31 cellular contexts compared by ENCODE assay signal in the genomic region with DNA sequence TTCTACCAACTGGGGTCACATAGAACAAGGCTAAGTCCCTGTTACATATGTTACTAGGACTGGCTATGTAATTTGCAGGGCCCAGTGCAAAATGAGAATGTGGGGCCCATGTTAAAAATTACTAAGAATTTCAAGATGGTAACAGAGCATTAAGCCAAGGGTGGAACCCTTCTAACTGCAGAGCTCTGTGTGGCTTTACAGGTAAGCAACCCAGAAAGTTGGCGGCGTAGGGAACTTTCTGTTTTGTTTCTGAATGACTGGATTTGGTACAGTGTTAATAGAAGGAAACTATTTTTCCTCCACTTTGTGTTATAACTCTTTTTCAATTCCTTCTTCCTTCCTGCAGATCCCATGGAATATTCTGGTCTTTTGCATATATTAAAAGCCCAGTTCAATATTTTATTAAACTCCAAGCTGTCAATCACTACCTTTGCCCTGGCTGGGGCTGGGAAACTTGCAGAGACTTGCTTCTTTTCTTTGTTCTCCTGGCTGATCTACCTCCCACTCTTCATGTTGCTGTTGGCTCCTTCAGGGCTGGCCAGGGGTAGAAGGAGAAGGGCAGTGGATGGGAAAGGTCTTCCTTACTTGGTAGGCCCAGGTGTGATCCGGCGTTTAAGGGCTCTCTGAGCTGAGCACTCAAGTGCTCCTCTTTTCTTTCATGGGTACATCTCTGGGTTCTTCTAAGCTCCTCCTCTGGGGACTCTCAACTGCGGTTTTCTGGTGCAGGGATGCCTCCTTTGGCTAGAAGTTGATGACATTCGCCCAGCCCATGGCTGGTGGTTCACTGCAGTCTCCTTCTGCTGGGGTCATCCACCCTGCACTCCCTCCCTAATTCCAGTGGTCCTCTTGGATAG.
DNase-seq lines count a peak whose midpoint lies in the region; ATAC-seq and TF ChIP-seq lines count a peak whose summit lies in the region.
"Had no signal": no experiment of that assay in that cellular context is flagged by ENCODE, and none has a peak within 500 bp of the region (broad histone marks: within the 10 kb centered on the region; RNA-seq: fewer than 3 reads in every experiment).

No MANE protein-coding gene starts in this region.

- TF ChIP-seq CTCF in MCF 10A (IDR thresholded peaks at IDR 0.05; ENCODE audit: unreplicated experiment) (no peak), breast epithelium (IDR thresholded peaks at IDR 0.05) (no peak), foreskin keratinocyte (conservative IDR thresholded peaks at IDR 0.05) (no peak), tibial artery (IDR thresholded peaks at IDR 0.05) (no peak)

- H3K4me1 ChIP-seq in breast epithelium = no peaks in the 10 kb centered on the region
- peaks cover 24% of the 10 kb centered on the region for H3K4me1 ChIP-seq in foreskin keratinocyte
- H3K4me1 ChIP-seq in tibial artery = peaks cover 0 to 17% (median 13%) of the 10 kb centered on the region in 4 donors
- H3K4me1 ChIP-seq: body of pancreas, testis, vagina had no signal

- no peak overlapping the region for H3K4me3 Mint-ChIP-seq in MCF 10A (ENCODE audit: unreplicated experiment)
- no peak overlapping the region for H3K4me3 Mint-ChIP-seq in activated T-helper 17 cell treated with anti-CD3 and anti-CD28 coated beads, Interleukin-2, amount 50 U/mL, for 72 hours
- H3K4me3 Mint-ChIP-seq in activated naive CD4-positive, alpha-beta T cell treated with anti-CD3 and anti-CD28 coated beads, Interleukin-2, amount 10 ng/mL, durations not matched to agents 7 days and 5 days = no peak overlapping the region
- H3K4me3 Mint-ChIP-seq: activated B cell treated with CpG ODN at 0.5 μM for 24 hours; activated CD8-positive, alpha-beta memory T cell treated with anti-CD3 and anti-CD28 coated beads, Interleukin-2, amount 10 ng/mL, durations not matched to agents 7 days and 5 days; CD4-positive, CD25-positive, alpha-beta regulatory T cell; H9 had no signal

- H3K27me3 Mint-ChIP-seq in MCF 10A (ENCODE audit: insufficient read depth, unreplicated experiment) = no peaks in the 10 kb centered on the region
- H3K27me3 Mint-ChIP-seq in activated T-helper 17 cell treated with anti-CD3 and anti-CD28 coated beads, Interleukin-2, amount 50 U/mL, for 72 hours = peaks cover 11% of the 10 kb centered on the region
- H3K27me3 Mint-ChIP-seq in activated naive CD4-positive, alpha-beta T cell treated with anti-CD3 and anti-CD28 coated beads, Interleukin-2, amount 10 ng/mL, durations not matched to agents 7 days and 5 days = peaks cover 18% of the 10 kb centered on the region

- H3K4me1 Mint-ChIP-seq in MCF 10A (ENCODE audit: insufficient read depth, unreplicated experiment) = peaks cover 18% of the 10 kb centered on the region
- no peaks in the 10 kb centered on the region for H3K4me1 Mint-ChIP-seq in activated T-helper 17 cell treated with anti-CD3 and anti-CD28 coated beads, Interleukin-2, amount 50 U/mL, for 72 hours
- no peaks in the 10 kb centered on the region for H3K4me1 Mint-ChIP-seq in activated naive CD4-positive, alpha-beta T cell treated with anti-CD3 and anti-CD28 coated beads, Interleukin-2, amount 10 ng/mL, durations not matched to agents 7 days and 5 days
- H3K4me1 Mint-ChIP-seq: activated CD8-positive, alpha-beta memory T cell treated with anti-CD3 and anti-CD28 coated beads, Interleukin-2, amount 10 ng/mL, durations not matched to agents 7 days and 5 days; CD4-positive, CD25-positive, alpha-beta regulatory T cell had no signal

- POLR2A ChIA-PET in MCF 10A (lab: Yijun Ruan, JAX) = interaction anchor here (0.8 to 1.2 kb wide), 7 partner anchors 11 to 418 kb away, joined by 3 to 4 read pairs (median 3); no protein-coding TSS in a partner anchor

- TF ChIP-seq POLR2A in breast epithelium (IDR thresholded peaks at IDR 0.05) = no peak

- H3K27ac ChIP-seq in breast epithelium = no peak overlapping the region
- peak overlapping the region; percentile 26 for H3K27ac ChIP-seq in foreskin keratinocyte
- peak overlapping the region; percentile 65 to 66 for H3K27ac ChIP-seq in tibial artery
- H3K27ac ChIP-seq: body of pancreas, dorsolateral prefrontal cortex, HL-60, testis, vagina had no signal

- H3K27ac Mint-ChIP-seq in MCF 10A (ENCODE audit: low read depth, unreplicated experiment) = peak overlapping the region; percentile 20
- no peak overlapping the region for H3K27ac Mint-ChIP-seq in activated T-helper 17 cell treated with anti-CD3 and anti-CD28 coated beads, Interleukin-2, amount 50 U/mL, for 72 hours
- H3K27ac Mint-ChIP-seq in activated naive CD4-positive, alpha-beta T cell treated with anti-CD3 and anti-CD28 coated beads, Interleukin-2, amount 10 ng/mL, durations not matched to agents 7 days and 5 days = no peak overlapping the region
- H3K27ac Mint-ChIP-seq: activated B cell treated with CpG ODN at 0.5 μM for 24 hours; activated CD8-positive, alpha-beta memory T cell treated with anti-CD3 and anti-CD28 coated beads, Interleukin-2, amount 10 ng/mL, durations not matched to agents 7 days and 5 days; H9 had no signal

- DNase-seq in MCF 10A (ENCODE audit: unreplicated experiment) (peak; percentile 54), breast epithelium (ENCODE audit: low spot score in 2 of 2) (no peak), foreskin keratinocyte (peak; percentile 17 to 36), tibial artery (no peak), HPDE6-E6E7 (ENCODE audit: extremely low spot score) (no peak)
- no peak for DNase-seq in activated naive CD4-positive, alpha-beta T cell treated with anti-CD3 and anti-CD28 coated beads, Interleukin-2, amount 10 ng/mL, durations not matched to agents 7 days and 5 days
- DNase-seq: activated B cell treated with CpG ODN at 0.5 μM for 24 hours; activated CD8-positive, alpha-beta memory T cell treated with anti-CD3 and anti-CD28 coated beads, Interleukin-2, amount 10 ng/mL, durations not matched to agents 7 days and 5 days; activated naive CD4-positive, alpha-beta T cell; activated T-cell treated with anti-CD3 and anti-CD28 coated beads, Interleukin-2, amount 50 U/mL, for 48 hours; AML-193; body of pancreas; CD4-positive, CD25-positive, alpha-beta regulatory T cell; cerebellar nuclear complex; H9; hypothalamus; Karpas-422; left cardiac atrium; MV-4-11; NCI-H1436; NCI-H2081; NCI-H345; stimulated activated CD4-positive, alpha-beta T cell treated with anti-CD3 and anti-CD28 coated beads, Interleukin-2, amount 100 ng/mL, for 24 hours; stimulated activated naive CD8-positive, alpha-beta T cell treated with anti-CD3 and anti-CD28 coated beads, Interleukin-15, Interleukin-2, amounts not matched to agents 100 U/mL and 50 U/mL, for 24 hours; testis had no signal

- H3K4me3 ChIP-seq in breast epithelium (no peak overlapping the region), tibial artery (no peak overlapping the region)
- H3K4me3 ChIP-seq: body of pancreas, dorsolateral prefrontal cortex, lung, testis, vagina had no signal

- H3K36me3 ChIP-seq in breast epithelium = no peaks in the 10 kb centered on the region
- no peaks in the 10 kb centered on the region for H3K36me3 ChIP-seq in tibial artery
- H3K36me3 ChIP-seq: vagina had no signal

- H3K9me3 ChIP-seq in breast epithelium (no peaks in the 10 kb centered on the region), tibial artery (no peaks in the 10 kb centered on the region)
- H3K9me3 ChIP-seq: body of pancreas, testis, vagina had no signal

- H3K9me3 Mint-ChIP-seq in MCF 10A (ENCODE audit: unreplicated experiment) = no peaks in the 10 kb centered on the region
- no peaks in the 10 kb centered on the region for H3K9me3 Mint-ChIP-seq in activated T-helper 17 cell treated with anti-CD3 and anti-CD28 coated beads, Interleukin-2, amount 50 U/mL, for 72 hours
- H3K9me3 Mint-ChIP-seq in activated naive CD4-positive, alpha-beta T cell treated with anti-CD3 and anti-CD28 coated beads, Interleukin-2, amount 10 ng/mL, durations not matched to agents 7 days and 5 days = no peaks in the 10 kb centered on the region
- H3K9me3 Mint-ChIP-seq: activated B cell treated with CpG ODN at 0.5 μM for 24 hours had no signal

- intact Hi-C loops in MCF 10A (cut with micrococcal nuclease) = loop anchor here (5.0 to 10.0 kb wide), 2 partner anchors 314 to 416 kb away; no protein-coding TSS in a partner anchor
- intact Hi-C loops in breast epithelium (cut with DNase I; ENCODE audit: low total_unique reads) = no loop called here
- intact Hi-C loops in tibial artery (cut with DNase I; ENCODE audit: low total_unique reads) = no loop called here

- CTCF ChIA-PET in MCF 10A (lab: Yijun Ruan, JAX) = interaction anchor here (0.7 to 40.3 kb wide), 12 partner anchors 9 to 458 kb away, joined by 3 to 1064 read pairs (median 5); partner anchors contain the start of genes ADAMTS15, ADAMTS8 and SNX19
- CTCF ChIA-PET in activated naive CD4-positive, alpha-beta T cell treated with anti-CD3 and anti-CD28 coated beads, Interleukin-2, amount 10 ng/mL, durations not matched to agents 7 days and 5 days (lab: Charles Lee) = interaction anchor here (1.0 to 3.0 kb wide), 2 partner anchors 14 to 417 kb away, joined by 3 to 15 read pairs; no protein-coding TSS in a partner anchor

- no TSS peak for BruUV-seq in MCF 10A (replicated peaks; lab: Mats Ljungman, UMichigan)

- H3K27me3 ChIP-seq in breast epithelium (no peaks in the 10 kb centered on the region), foreskin keratinocyte (no peaks in the 10 kb centered on the region), tibial artery (no peaks in the 10 kb centered on the region)
- H3K27me3 ChIP-seq: body of pancreas, dorsolateral prefrontal cortex, testis, vagina had no signal

- peaks cover 5% of the 10 kb centered on the region for H3K36me3 Mint-ChIP-seq in MCF 10A (ENCODE audit: insufficient read depth, unreplicated experiment)
- H3K36me3 Mint-ChIP-seq in activated T-helper 17 cell treated with anti-CD3 and anti-CD28 coated beads, Interleukin-2, amount 50 U/mL, for 72 hours (ENCODE audit: low read depth) = no peaks in the 10 kb centered on the region
- no peaks in the 10 kb centered on the region for H3K36me3 Mint-ChIP-seq in activated naive CD4-positive, alpha-beta T cell treated with anti-CD3 and anti-CD28 coated beads, Interleukin-2, amount 10 ng/mL, durations not matched to agents 7 days and 5 days
- H3K36me3 Mint-ChIP-seq: activated CD8-positive, alpha-beta memory T cell treated with anti-CD3 and anti-CD28 coated beads, Interleukin-2, amount 10 ng/mL, durations not matched to agents 7 days and 5 days; CD4-positive, CD25-positive, alpha-beta regulatory T cell had no signal

- peak; percentile 28 for ATAC-seq in activated T-helper 17 cell treated with anti-CD3 and anti-CD28 coated beads, Interleukin-2, amount 50 U/mL, for 72 hours (replicated peaks)
- ATAC-seq in foreskin keratinocyte = no peak
- no peak for ATAC-seq in GM18867 (IDR thresholded peaks at IDR 0.05; ENCODE audit: unreplicated experiment)
- ATAC-seq: activated CD8-positive, alpha-beta memory T cell treated with anti-CD3 and anti-CD28 coated beads, Interleukin-2, amount 10 ng/mL, durations not matched to agents 7 days and 5 days; body of pancreas; stimulated activated naive CD8-positive, alpha-beta T cell treated with anti-CD3 and anti-CD28 coated beads, Interleukin-15, Interleukin-2, amounts not matched to agents 100 U/mL and 50 U/mL, for 24 hours had no signal

Comparison
In these comparisons a context has a peak if more than half of its experiments do, and no peak if none do; other contexts are left out.
1. DNase-seq: peak in MCF 10A (single experiment) and foreskin keratinocyte (2 of 2); none in breast epithelium (0 of 2), tibial artery (0 of 2), activated naive CD4-positive, alpha-beta T cell treated with anti-CD3 and anti-CD28 coated beads, Interleukin-2, amount 10 ng/mL, durations not matched to agents 7 days and 5 days (single experiment) and HPDE6-E6E7 (single experiment).
2. H3K27ac ChIP-seq: peak in foreskin keratinocyte (single experiment) and tibial artery (2 of 2); none in breast epithelium (0 of 2).